Comparison of ENCODE assay signal across 19 cellular contexts in genomic region chr18:79778291-79778791, GRCh38. TPM values are rescaled to one million over a fixed set of nuclear protein-coding genes. Genes with fewer than 3 reads are reported as not detected.
DNase-seq lines count a peak whose midpoint lies in the region; ATAC-seq and TF ChIP-seq lines count a peak whose summit lies in the region.
"Had no signal": no experiment of that assay in that cellular context is flagged by ENCODE, and none has a peak within 500 bp of the region (broad histone marks: within the 10 kb centered on the region; RNA-seq: fewer than 3 reads in every experiment).

No MANE protein-coding gene starts in this region.

- intact Hi-C loops in sigmoid colon (cut with DNase I): no loop called here

- H3K4me3 Mint-ChIP-seq in activated naive CD8-positive, alpha-beta T cell treated with anti-CD3 and anti-CD28 coated beads, Interleukin-2, amount 10 ng/mL, durations not matched to agents 7 days and 5 days: no peak overlapping the region
- H3K4me3 Mint-ChIP-seq in activated naive CD8-positive, alpha-beta T cell treated with anti-CD3 and anti-CD28 coated beads for 36 hours: no peak overlapping the region
- H3K4me3 Mint-ChIP-seq: HFFc6 had no signal

- H3K4me1 Mint-ChIP-seq in activated naive CD8-positive, alpha-beta T cell treated with anti-CD3 and anti-CD28 coated beads, Interleukin-2, amount 10 ng/mL, durations not matched to agents 7 days and 5 days: no peaks in the 10 kb centered on the region
- no peaks in the 10 kb centered on the region for H3K4me1 Mint-ChIP-seq in activated naive CD8-positive, alpha-beta T cell treated with anti-CD3 and anti-CD28 coated beads for 36 hours

- no peaks in the 10 kb centered on the region for H3K4me1 ChIP-seq in sigmoid colon
- H3K4me1 ChIP-seq: A549; BLaER1 treated with 17β-estradiol and CSF1 and Interleukin-3, amounts not matched to agents 10 nM and 100 nM had no signal

- no peak for ATAC-seq in activated naive CD8-positive, alpha-beta T cell treated with anti-CD3 and anti-CD28 coated beads, Interleukin-2, amount 10 ng/mL, durations not matched to agents 7 days and 5 days (ENCODE audit: low read depth)
- ATAC-seq in left lobe of liver: no peak
- ATAC-seq in GM18858 (IDR thresholded peaks at IDR 0.05; ENCODE audit: unreplicated experiment): no peak
- ATAC-seq: A549, GM12878 had no signal

- TF ChIP-seq POLR2A in sigmoid colon (IDR thresholded peaks at IDR 0.05): no peak

- H3K36me3 Mint-ChIP-seq in activated naive CD8-positive, alpha-beta T cell treated with anti-CD3 and anti-CD28 coated beads, Interleukin-2, amount 10 ng/mL, durations not matched to agents 7 days and 5 days: no peaks in the 10 kb centered on the region
- H3K36me3 Mint-ChIP-seq in activated naive CD8-positive, alpha-beta T cell treated with anti-CD3 and anti-CD28 coated beads for 36 hours: no peaks in the 10 kb centered on the region

- H3K27ac ChIP-seq in sigmoid colon: no peak overlapping the region
- H3K27ac ChIP-seq: A549; BLaER1 treated with 17β-estradiol and CSF1 and Interleukin-3, amounts not matched to agents 10 nM and 100 nM had no signal

- H3K27me3 Mint-ChIP-seq in activated naive CD8-positive, alpha-beta T cell treated with anti-CD3 and anti-CD28 coated beads, Interleukin-2, amount 10 ng/mL, durations not matched to agents 7 days and 5 days: no peaks in the 10 kb centered on the region
- peaks cover 32% of the 10 kb centered on the region for H3K27me3 Mint-ChIP-seq in activated naive CD8-positive, alpha-beta T cell treated with anti-CD3 and anti-CD28 coated beads for 36 hours

- peaks cover 0 to 46% (median 6%) of the 10 kb centered on the region in 3 donors for H3K27me3 ChIP-seq in sigmoid colon

- no peak for TF ChIP-seq EP300 in sigmoid colon (IDR thresholded peaks at IDR 0.05)

- H3K36me3 ChIP-seq in sigmoid colon: no peaks in the 10 kb centered on the region
- H3K36me3 ChIP-seq: BLaER1 treated with 17β-estradiol and CSF1 and Interleukin-3, amounts not matched to agents 10 nM and 100 nM had no signal

- no peak overlapping the region for H3K27ac Mint-ChIP-seq in activated naive CD8-positive, alpha-beta T cell treated with anti-CD3 and anti-CD28 coated beads, Interleukin-2, amount 10 ng/mL, durations not matched to agents 7 days and 5 days
- no peak overlapping the region for H3K27ac Mint-ChIP-seq in activated naive CD8-positive, alpha-beta T cell treated with anti-CD3 and anti-CD28 coated beads for 36 hours
- H3K27ac Mint-ChIP-seq: HFFc6 had no signal

- no peak for TF ChIP-seq CTCF in sigmoid colon (IDR thresholded peaks at IDR 0.05)

- POLR2A ChIA-PET in activated naive CD8-positive, alpha-beta T cell treated with anti-CD3 and anti-CD28 coated beads, Interleukin-2, amount 10 ng/mL, durations not matched to agents 7 days and 5 days (lab: Charles Lee): no interaction called here

- no peaks in the 10 kb centered on the region for H3K9me3 ChIP-seq in sigmoid colon
- H3K9me3 ChIP-seq: A549; BLaER1 treated with 17β-estradiol and CSF1 and Interleukin-3, amounts not matched to agents 10 nM and 100 nM had no signal

- H3K9me3 Mint-ChIP-seq in activated naive CD8-positive, alpha-beta T cell treated with anti-CD3 and anti-CD28 coated beads, Interleukin-2, amount 10 ng/mL, durations not matched to agents 7 days and 5 days: no peaks in the 10 kb centered on the region
- no peaks in the 10 kb centered on the region for H3K9me3 Mint-ChIP-seq in activated naive CD8-positive, alpha-beta T cell treated with anti-CD3 and anti-CD28 coated beads for 36 hours

- no peak overlapping the region for H3K4me3 ChIP-seq in sigmoid colon
- H3K4me3 ChIP-seq: A549; BLaER1 treated with 17β-estradiol and CSF1 and Interleukin-3, amounts not matched to agents 10 nM and 100 nM; GM12878 had no signal

- DNase-seq in activated naive CD8-positive, alpha-beta T cell treated with anti-CD3 and anti-CD28 coated beads, Interleukin-2, amount 10 ng/mL, durations not matched to agents 7 days and 5 days: peak; percentile 12
- DNase-seq in activated naive CD8-positive, alpha-beta T cell treated with anti-CD3 and anti-CD28 coated beads for 36 hours: no peak
- DNase-seq in left lobe of liver (ENCODE audit: low spot score) (peak; percentile 31), sigmoid colon (peak; percentile 32), NCI-H510A (lab: John Stamatoyannopoulos, UW) (no peak), NCI-H1417 (lab: John Stamatoyannopoulos, UW) (no peak)
- DNase-seq: DND-41, GDM1, HFFc6, KG1, NCI-H1436, NCI-H2029, NCI-H2171 treated with DMSO at 0.1 percent for 48 hours, SHP77 treated with DMSO at 0.1 percent for 48 hours had no signal

- WGBS in sigmoid colon, 2 donors: 68% methylated on average over 26 of the region's 26 CpGs

RNA-seq across cellular contexts. Expression of gene KCNG2, which starts 19.4 kb away (rescaled TPM):
- total RNA-seq in activated naive CD8-positive, alpha-beta T cell treated with anti-CD3 and anti-CD28 coated beads, Interleukin-2, amount 10 ng/mL, durations not matched to agents 7 days and 5 days: not detected
- total RNA-seq in activated naive CD8-positive, alpha-beta T cell treated with anti-CD3 and anti-CD28 coated beads for 36 hours: not detected
- total RNA-seq in left lobe of liver: not detected
- under 1 TPM in 1 of 4 donors, not detected in 3; 0.41 TPM for total RNA-seq in sigmoid colon
- polyA plus RNA-seq in sigmoid colon: under 1 TPM in 1 of 3 donors, not detected in 2; 0.15 TPM
- total RNA-seq: H4, HFFc6 had no signal
- polyA plus RNA-seq: A549 had no signal

Comparison
In these comparisons a context has a peak if more than half of its experiments do, and no peak if none do; other contexts are left out.
1. DNase-seq: peak in activated naive CD8-positive, alpha-beta T cell treated with anti-CD3 and anti-CD28 coated beads, Interleukin-2, amount 10 ng/mL, durations not matched to agents 7 days and 5 days (single experiment), left lobe of liver (single experiment) and sigmoid colon (single experiment); none in activated naive CD8-positive, alpha-beta T cell treated with anti-CD3 and anti-CD28 coated beads for 36 hours (single experiment), NCI-H510A (single experiment) and NCI-H1417 (0 of 3).